19 cellular contexts compared by ENCODE assay signal in genomic region chr12:57817261-57817989, GRCh38. TPM values are rescaled to one million over a fixed set of nuclear protein-coding genes. Genes with fewer than 3 reads are reported as not detected.
DNase-seq lines count a peak whose midpoint lies in the region; ATAC-seq and TF ChIP-seq lines count a peak whose summit lies in the region.
"Had no signal": no experiment of that assay in that cellular context is flagged by ENCODE, and none has a peak within 500 bp of the region (broad histone marks: within the 10 kb centered on the region; RNA-seq: fewer than 3 reads in every experiment).

No MANE protein-coding gene starts in this region.

- H3K27me3 Mint-ChIP-seq in CD4-positive, alpha-beta memory T cell, result no peaks in the 10 kb centered on the region
- no peaks in the 10 kb centered on the region for H3K27me3 Mint-ChIP-seq in CD8-positive, alpha-beta memory T cell
- H3K27me3 Mint-ChIP-seq: activated CD4-positive, alpha-beta memory T cell treated with anti-CD3 and anti-CD28 coated beads for 36 hours had no signal

- CTCF ChIA-PET in CD4-positive, alpha-beta memory T cell (lab: Charles Lee; ENCODE audit: partially characterized antibody), result interaction anchor here (1.0 to 3.9 kb wide), 7 partner anchors 10 to 87 kb away, joined by 3 to 18 read pairs (median 4); no protein-coding TSS in a partner anchor
- CTCF ChIA-PET in CD8-positive, alpha-beta memory T cell (lab: Charles Lee), result interaction anchor here (1.1 to 2.1 kb wide), 4 partner anchors 12 to 88 kb away, joined by 3 to 8 read pairs (median 5); no protein-coding TSS in a partner anchor

- 68 to 78% methylated on average over 8 of the region's 8 CpGs for WGBS in lung, 2 donors
- 77% methylated on average over 8 of the region's 8 CpGs for WGBS in prostate gland

- peaks cover 0 to 2% (median 0%) of the 10 kb centered on the region in 8 donors for H3K9me3 Mint-ChIP-seq in CD4-positive, alpha-beta memory T cell
- H3K9me3 Mint-ChIP-seq in CD8-positive, alpha-beta memory T cell, result no peaks in the 10 kb centered on the region
- H3K9me3 Mint-ChIP-seq: activated CD4-positive, alpha-beta memory T cell treated with anti-CD3 and anti-CD28 coated beads for 36 hours; activated T-helper 1 cell treated with anti-CD3 and anti-CD28 coated beads, Interleukin-12 subunit alpha, Interleukin-12 subunit beta, Interleukin-2, Interleukin-4 antibody, amounts not matched to agents 30 ng/mL and 10 ng/mL and 1 ng/mL, durations not matched to agents 14 hours and 24 hours and 36 hours; natural killer cell had no signal

- H3K36me3 ChIP-seq in CD4-positive, alpha-beta memory T cell (ENCODE audit: insufficient read depth, low read length), result peaks cover 12% of the 10 kb centered on the region
- H3K36me3 ChIP-seq in colonic mucosa (peaks cover 6% of the 10 kb centered on the region), lung (ENCODE audit: control insufficient read depth in 2 of 2, insufficient read depth in 2 of 2, low read length in 2 of 2) (peaks cover 4 to 31% of the 10 kb centered on the region in 2 donors), stomach smooth muscle (ENCODE audit: control insufficient read depth in 2 of 2, insufficient read depth in 2 of 2, low read length in 2 of 2) (peaks cover 13 to 14% of the 10 kb centered on the region in 2 donors), prostate gland (peaks cover 1 to 6% of the 10 kb centered on the region in 2 donors)
- peaks cover 12% of the 10 kb centered on the region for H3K36me3 ChIP-seq in CD8-positive, alpha-beta memory T cell (ENCODE audit: insufficient read depth, low read length)

- H3K4me1 ChIP-seq in CD4-positive, alpha-beta memory T cell (ENCODE audit: insufficient read depth, low read length), result no peaks in the 10 kb centered on the region
- H3K4me1 ChIP-seq in colonic mucosa (peaks cover 10% of the 10 kb centered on the region), lung (ENCODE audit: control insufficient read depth in 2 of 2, insufficient read depth in 2 of 2, low read length in 2 of 2) (peaks cover 7 to 12% of the 10 kb centered on the region in 2 donors), stomach smooth muscle (ENCODE audit: control insufficient read depth, insufficient read depth, low read length) (peaks cover 40% of the 10 kb centered on the region), prostate gland (replicated peaks) (no peaks in the 10 kb centered on the region)
- no peaks in the 10 kb centered on the region for H3K4me1 ChIP-seq in CD8-positive, alpha-beta memory T cell (ENCODE audit: insufficient read depth, low read length)
- H3K4me1 ChIP-seq: foreskin keratinocyte had no signal

- peaks cover 5 to 29% of the 10 kb centered on the region in 2 donors for H3K36me3 Mint-ChIP-seq in CD4-positive, alpha-beta memory T cell
- H3K36me3 Mint-ChIP-seq in CD8-positive, alpha-beta memory T cell, result peaks cover 0 to 37% (median 0%) of the 10 kb centered on the region in 3 donors
- H3K36me3 Mint-ChIP-seq: natural killer cell had no signal

- no peak for ATAC-seq in lung (ENCODE audit: insufficient read depth, low FRiP score)
- ATAC-seq: foreskin keratinocyte; natural killer cell; stimulated activated naive CD8-positive, alpha-beta T cell treated with anti-CD3 and anti-CD28 coated beads, Interleukin-15, Interleukin-2, amounts not matched to agents 100 U/mL and 50 U/mL, for 24 hours had no signal

- no peaks in the 10 kb centered on the region for H3K9me3 ChIP-seq in CD4-positive, alpha-beta memory T cell (ENCODE audit: control insufficient read depth in 1 of 2, low read length in 2 of 2)
- H3K9me3 ChIP-seq in colonic mucosa, result no peaks in the 10 kb centered on the region
- H3K9me3 ChIP-seq in lung (ENCODE audit: control insufficient read depth in 2 of 2, insufficient read depth in 1 of 2, low read length in 1 of 2), result no peaks in the 10 kb centered on the region
- H3K9me3 ChIP-seq in stomach smooth muscle (ENCODE audit: control insufficient read depth in 2 of 2, low read length in 2 of 2), result no peaks in the 10 kb centered on the region
- no peaks in the 10 kb centered on the region for H3K9me3 ChIP-seq in CD8-positive, alpha-beta memory T cell (ENCODE audit: low read length)
- no peaks in the 10 kb centered on the region for H3K9me3 ChIP-seq in prostate gland
- H3K9me3 ChIP-seq: right lobe of liver, SK-N-SH had no signal

- H3K4me3 ChIP-seq in CD4-positive, alpha-beta memory T cell (ENCODE audit: low read length in 2 of 2), result no peak overlapping the region
- H3K4me3 ChIP-seq in colonic mucosa, result no peak overlapping the region
- H3K4me3 ChIP-seq in lung, result no peak overlapping the region
- no peak overlapping the region for H3K4me3 ChIP-seq in stomach smooth muscle (ENCODE audit: low read length in 2 of 2)
- no peak overlapping the region for H3K4me3 ChIP-seq in CD8-positive, alpha-beta memory T cell (ENCODE audit: low read length)
- H3K4me3 ChIP-seq in prostate gland, result no peak overlapping the region
- H3K4me3 ChIP-seq: right lobe of liver had no signal

- POLR2A ChIA-PET in CD4-positive, alpha-beta memory T cell (lab: Charles Lee; ENCODE audit: partially characterized antibody), result interaction anchor here (0.8 to 3.6 kb wide), 9 partner anchors 10 to 82 kb away, joined by 3 to 17 read pairs (median 6); partner anchors contain the start of genes CTDSP2 and TSFM
- POLR2A ChIA-PET in CD8-positive, alpha-beta memory T cell (lab: Charles Lee), result interaction anchor here (1.4 kb wide), 1 partner anchor 48 kb away, joined by 3 read pairs; no protein-coding TSS in a partner anchor

- no peak overlapping the region for H3K27ac ChIP-seq in CD4-positive, alpha-beta memory T cell (ENCODE audit: low read depth, low read length)
- H3K27ac ChIP-seq in colonic mucosa (peak overlapping the region; percentile 28), lung (ENCODE audit: low read depth in 1 of 2, low read length in 1 of 2) (peak overlapping the region; percentile 55 to 84), stomach smooth muscle (ENCODE audit: low read length) (peak overlapping the region; percentile 60), prostate gland (no peak overlapping the region)
- no peak overlapping the region for H3K27ac ChIP-seq in CD8-positive, alpha-beta memory T cell (ENCODE audit: low read depth, low read length)
- H3K27ac ChIP-seq: foreskin keratinocyte had no signal

- TF ChIP-seq CTCF in colonic mucosa (IDR thresholded peaks at IDR 0.05) (no peak), lung (IDR thresholded peaks at IDR 0.05; ENCODE audit: control extremely low read depth, extremely low read depth) (no peak), prostate gland (IDR thresholded peaks at IDR 0.05) (no peak)

- TF ChIP-seq POLR2A in prostate gland (IDR thresholded peaks at IDR 0.05), result no peak

- intact Hi-C loops in CD4-positive, alpha-beta memory T cell (cut with micrococcal nuclease), result no loop called here
- intact Hi-C loops in colonic mucosa (cut with DNase I) (no loop called here), prostate gland (cut with DNase I) (no loop called here)

- DNase-seq in CD4-positive, alpha-beta memory T cell, result no peak
- no peak for DNase-seq in colonic mucosa
- DNase-seq in lung (ENCODE audit: low spot score), result no peak
- DNase-seq in CD8-positive, alpha-beta memory T cell, result no peak
- no peak for DNase-seq in HuH-7.5 (ENCODE audit: low spot score)
- DNase-seq in prostate gland (ENCODE audit: low spot score), result no peak
- DNase-seq in middle frontal gyrus (ENCODE audit: extremely low spot score, low spot score), result no peak
- DNase-seq: activated CD4-positive, alpha-beta memory T cell treated with anti-CD3 and anti-CD28 coated beads for 36 hours; anterior cingulate cortex; DMS153; effector memory CD4-positive, alpha-beta T cell; foreskin keratinocyte; natural killer cell; NCI-H2081 treated with DMSO at 0.1 percent for 48 hours; right lobe of liver; SK-N-SH; stimulated activated naive CD8-positive, alpha-beta T cell treated with anti-CD3 and anti-CD28 coated beads, Interleukin-15, Interleukin-2, amounts not matched to agents 100 U/mL and 50 U/mL, for 24 hours had no signal

- peak overlapping the region in 4 of 7 donors; percentile 30 to 59 (median 52) for H3K27ac Mint-ChIP-seq in CD4-positive, alpha-beta memory T cell
- peak overlapping the region in 1 of 8 donors; percentile 26 for H3K27ac Mint-ChIP-seq in CD8-positive, alpha-beta memory T cell
- H3K27ac Mint-ChIP-seq: activated CD4-positive, alpha-beta memory T cell treated with anti-CD3 and anti-CD28 coated beads for 36 hours; activated T-helper 1 cell treated with anti-CD3 and anti-CD28 coated beads, Interleukin-12 subunit alpha, Interleukin-12 subunit beta, Interleukin-2, Interleukin-4 antibody, amounts not matched to agents 30 ng/mL and 10 ng/mL and 1 ng/mL, durations not matched to agents 14 hours and 24 hours and 36 hours had no signal

- H3K9ac ChIP-seq in colonic mucosa (ENCODE audit: low read depth in 2 of 2, low read length in 2 of 2) (no peak overlapping the region), stomach smooth muscle (ENCODE audit: low read length in 2 of 2) (peak overlapping the region in 1 of 2 donors; percentile 25)
- H3K9ac ChIP-seq: SK-N-SH had no signal

- peaks cover 0 to 8% (median 4%) of the 10 kb centered on the region in 4 donors for H3K4me1 Mint-ChIP-seq in CD4-positive, alpha-beta memory T cell
- H3K4me1 Mint-ChIP-seq in CD8-positive, alpha-beta memory T cell, result peaks cover 3 to 8% (median 4%) of the 10 kb centered on the region in 3 donors

- H3K4me3 Mint-ChIP-seq in CD4-positive, alpha-beta memory T cell, result no peak overlapping the region
- no peak overlapping the region for H3K4me3 Mint-ChIP-seq in CD8-positive, alpha-beta memory T cell
- H3K4me3 Mint-ChIP-seq: activated CD4-positive, alpha-beta memory T cell treated with anti-CD3 and anti-CD28 coated beads for 36 hours; activated T-helper 1 cell treated with anti-CD3 and anti-CD28 coated beads, Interleukin-12 subunit alpha, Interleukin-12 subunit beta, Interleukin-2, Interleukin-4 antibody, amounts not matched to agents 30 ng/mL and 10 ng/mL and 1 ng/mL, durations not matched to agents 14 hours and 24 hours and 36 hours; natural killer cell had no signal

- no peaks in the 10 kb centered on the region for H3K27me3 ChIP-seq in CD4-positive, alpha-beta memory T cell (ENCODE audit: insufficient read depth, low read length)
- H3K27me3 ChIP-seq in colonic mucosa (no peaks in the 10 kb centered on the region), lung (ENCODE audit: control insufficient read depth, insufficient read depth) (no peaks in the 10 kb centered on the region), stomach smooth muscle (ENCODE audit: control insufficient read depth in 1 of 2, insufficient read depth in 2 of 2, low read length in 2 of 2) (no peaks in the 10 kb centered on the region), prostate gland (replicated peaks; ENCODE audit: insufficient read depth) (no peaks in the 10 kb centered on the region)
- no peaks in the 10 kb centered on the region for H3K27me3 ChIP-seq in CD8-positive, alpha-beta memory T cell (ENCODE audit: insufficient read depth, low read length, poor library complexity, severe bottlenecking)
- H3K27me3 ChIP-seq: foreskin keratinocyte, right lobe of liver had no signal

RNA-seq across cellular contexts. Expression of gene AVIL, which starts 1.1 kb away (rescaled TPM):
- 10 to 100 TPM; 14.6 to 15.9 TPM for total RNA-seq in CD4-positive, alpha-beta memory T cell
- under 1 TPM in 1 of 2 donors, not detected in 1; 0.68 TPM for polyA plus RNA-seq in CD4-positive, alpha-beta memory T cell
- total RNA-seq in colonic mucosa (1 to 10 TPM; 5.1 to 8.1 TPM), lung (1 to 10 TPM; 8.1 to 9.7 TPM), prostate gland (1 to 10 TPM; 3.1 to 3.5 TPM)
- polyA plus RNA-seq in lung, result 10 to 100 TPM in 1 of 2 donors, 1 to 10 TPM in 1; 4.3 to 11.7 TPM
- total RNA-seq in CD8-positive, alpha-beta memory T cell, result 1 to 10 TPM; 2.3 to 2.5 TPM
- polyA plus RNA-seq in CD8-positive, alpha-beta memory T cell, result 0.40 TPM

RNA-seq across cellular contexts. Expression of gene CTDSP2, which starts 29.1 kb away (rescaled TPM):
- total RNA-seq in CD4-positive, alpha-beta memory T cell, result 100 to 1,000 TPM; 274 to 285 TPM
- polyA plus RNA-seq in CD4-positive, alpha-beta memory T cell, result 10 to 100 TPM; 57.7 to 74.8 TPM
- total RNA-seq in colonic mucosa (100 to 1,000 TPM; 131 to 200 TPM), lung (100 to 1,000 TPM; 162 to 179 TPM), prostate gland (100 to 1,000 TPM in 1 of 2 donors, 10 to 100 TPM in 1; 99.2 to 159 TPM)
- 100 to 1,000 TPM in 1 of 2 donors, 10 to 100 TPM in 1; 46.8 to 104 TPM for polyA plus RNA-seq in lung
- 10 to 100 TPM; 72.8 to 76.4 TPM for total RNA-seq in CD8-positive, alpha-beta memory T cell
- polyA plus RNA-seq in CD8-positive, alpha-beta memory T cell, result 55.0 TPM

RNA-seq across cellular contexts. Expression of gene TSFM, which starts 34.8 kb away (rescaled TPM):
- 10 to 100 TPM; 18.9 to 22.2 TPM for total RNA-seq in CD4-positive, alpha-beta memory T cell
- 10 to 100 TPM; 23.2 to 32.5 TPM for polyA plus RNA-seq in CD4-positive, alpha-beta memory T cell
- total RNA-seq in colonic mucosa (10 to 100 TPM; 35.6 to 68.9 TPM), lung (10 to 100 TPM; 17.1 to 28.0 TPM), prostate gland (10 to 100 TPM; 24.3 to 39.6 TPM)
- 10 to 100 TPM; 23.9 to 40.0 TPM for polyA plus RNA-seq in lung
- 10 to 100 TPM; 64.0 to 69.0 TPM for total RNA-seq in CD8-positive, alpha-beta memory T cell
- 32.6 TPM for polyA plus RNA-seq in CD8-positive, alpha-beta memory T cell

RNA-seq across cellular contexts. Expression of gene EEF1AKMT3, which starts 45.0 kb away (rescaled TPM):
- total RNA-seq in CD4-positive, alpha-beta memory T cell, result 1 to 10 TPM; 3.1 to 4.9 TPM
- polyA plus RNA-seq in CD4-positive, alpha-beta memory T cell, result 10 to 100 TPM in 1 of 2 donors, 1 to 10 TPM in 1; 5.3 to 12.4 TPM
- 1 to 10 TPM; 3.4 to 4.8 TPM for total RNA-seq in colonic mucosa
- total RNA-seq in lung, result 10 to 100 TPM in 1 of 2 donors, 1 to 10 TPM in 1; 7.6 to 11.5 TPM
- polyA plus RNA-seq in lung, result 1 to 10 TPM; 3.6 to 4.2 TPM
- total RNA-seq in CD8-positive, alpha-beta memory T cell, result 1 to 10 TPM; 3.5 to 3.9 TPM
- 3.3 TPM for polyA plus RNA-seq in CD8-positive, alpha-beta memory T cell
- total RNA-seq in prostate gland, result 10 to 100 TPM; 12.1 to 12.6 TPM

RNA-seq across cellular contexts. Expression of gene METTL1, which starts 45.5 kb away (rescaled TPM):
- 10 to 100 TPM in 1 of 2 experiments, 1 to 10 TPM in 1; 9.9 to 10.9 TPM for total RNA-seq in CD4-positive, alpha-beta memory T cell
- polyA plus RNA-seq in CD4-positive, alpha-beta memory T cell, result 10 to 100 TPM; 16.3 to 19.1 TPM
- total RNA-seq in colonic mucosa (10 to 100 TPM in 1 of 2 donors, 1 to 10 TPM in 1; 7.1 to 18.9 TPM), lung (10 to 100 TPM in 1 of 2 donors, 1 to 10 TPM in 1; 2.8 to 29.5 TPM), prostate gland (10 to 100 TPM in 1 of 2 donors, 1 to 10 TPM in 1; 4.9 to 14.3 TPM)
- polyA plus RNA-seq in lung, result 10 to 100 TPM; 33.7 to 35.5 TPM
- total RNA-seq in CD8-positive, alpha-beta memory T cell, result 10 to 100 TPM; 69.8 to 74.2 TPM
- 18.6 TPM for polyA plus RNA-seq in CD8-positive, alpha-beta memory T cell

Comparison
In these comparisons a context has a peak if more than half of its experiments do, and no peak if none do; other contexts are left out.
1. H3K27ac ChIP-seq: peak in colonic mucosa (single experiment), lung (2 of 2) and stomach smooth muscle (single experiment); none in CD4-positive, alpha-beta memory T cell (single experiment), CD8-positive, alpha-beta memory T cell (single experiment) and prostate gland (0 of 2).